Comparison of ENCODE assay signal across 16 cellular contexts in the genomic region with DNA sequence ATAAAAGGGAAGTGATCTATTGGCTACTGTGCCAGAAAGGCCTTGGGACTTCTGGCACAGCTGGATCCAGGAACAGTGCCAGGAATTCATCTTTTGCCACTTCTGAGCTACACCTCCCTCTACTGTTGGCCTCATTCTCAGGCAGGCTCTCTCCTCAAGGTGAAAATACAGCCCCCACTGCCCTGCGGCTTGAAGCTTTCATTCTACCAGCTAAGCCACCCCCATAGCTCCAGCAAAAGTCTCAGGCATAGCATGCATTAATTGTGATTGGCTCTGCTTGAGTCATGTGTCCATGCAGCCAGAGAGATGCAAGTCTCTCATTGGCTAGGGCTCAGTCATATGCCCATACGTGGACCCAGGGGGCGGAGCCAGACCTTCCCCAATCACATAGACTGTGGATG.
DNase-seq lines count a peak whose midpoint lies in the region; TF ChIP-seq lines count a peak whose summit lies in the region.
"Had no signal": no experiment of that assay in that cellular context is flagged by ENCODE, and none has a peak within 500 bp of the region (broad histone marks: within the 10 kb centered on the region; RNA-seq: fewer than 3 reads in every experiment).

No MANE protein-coding gene starts in this region.

- POLR2A ChIA-PET in SK-N-SH (lab: Yijun Ruan, JAX), result no interaction called here
- POLR2A ChIA-PET in activated CD4-positive, alpha-beta T cell treated with anti-CD3 and anti-CD28 coated beads, Interleukin-2, amount 10 ng/mL, durations not matched to agents 7 days and 5 days (lab: Charles Lee), result no interaction called here

- no peak overlapping the region for H3K27ac Mint-ChIP-seq in activated CD4-positive, alpha-beta T cell treated with anti-CD3 and anti-CD28 coated beads, Interleukin-2, amount 10 ng/mL, durations not matched to agents 7 days and 5 days
- H3K27ac Mint-ChIP-seq: activated B cell treated with CpG ODN at 0.5 μM for 24 hours; CD8-positive, alpha-beta T cell; nephron progenitor cell had no signal

- H3K4me3 Mint-ChIP-seq in activated CD4-positive, alpha-beta T cell treated with anti-CD3 and anti-CD28 coated beads, Interleukin-2, amount 10 ng/mL, durations not matched to agents 7 days and 5 days, result no peak overlapping the region
- H3K4me3 Mint-ChIP-seq: activated B cell treated with CpG ODN at 0.5 μM for 24 hours; CD8-positive, alpha-beta T cell; nephron progenitor cell had no signal

- H4K20me1 ChIP-seq in SK-N-SH (ENCODE audit: insufficient read depth), result no peaks in the 10 kb centered on the region

- TF ChIP-seq CTCF in SK-N-SH (IDR thresholded peaks at IDR 0.05), result no peak

- TF ChIP-seq EP300 in SK-N-SH (IDR thresholded peaks at IDR 0.05; ENCODE audit: borderline replicate concordance in 1 of 2, low read depth in 1 of 2, low read length in 1 of 2), result no peak

- H2AFZ ChIP-seq in SK-N-SH (ENCODE audit: low read depth), result no peak overlapping the region

- H3K4me2 ChIP-seq in SK-N-SH, result no peak overlapping the region

- H3K9ac ChIP-seq in SK-N-SH, result no peak overlapping the region

- DNase-seq in COLO829 (ENCODE audit: low spot score), result peak; percentile 62
- peak; percentile 52 for DNase-seq in NCI-H1092 (lab: John Stamatoyannopoulos, UW)
- DNase-seq in SK-N-SH, result peak; percentile 52
- DNase-seq in iris pigment epithelial cell (ENCODE audit: low read depth), result peak; percentile 5
- no peak for DNase-seq in iPS-NIHi7 (ENCODE audit: extremely low spot score)
- DNase-seq in activated T-cell treated with anti-CD3 and anti-CD28 coated beads, Interleukin-2, amount 50 U/mL, for 1 hour, result no peak
- DNase-seq in hippocampal formation (lab: John Stamatoyannopoulos, UW), result no peak
- DNase-seq in activated CD4-positive, alpha-beta T cell treated with anti-CD3 and anti-CD28 coated beads, Interleukin-2, amount 10 ng/mL, durations not matched to agents 7 days and 5 days, result no peak
- DNase-seq: activated B cell treated with CpG ODN at 0.5 μM for 24 hours; CD8-positive, alpha-beta T cell; effector CD4-positive, alpha-beta T cell; Kasumi-1; NCI-H82; nephron progenitor cell; small intestine had no signal

- H3K27me3 ChIP-seq in SK-N-SH (ENCODE audit: insufficient read depth), result no peaks in the 10 kb centered on the region

- H3K4me1 ChIP-seq in SK-N-SH (ENCODE audit: control insufficient read depth in 1 of 2, insufficient read depth in 2 of 2, low read depth in 1 of 2, low read length in 1 of 2), result peaks cover 0 to 11% of the 10 kb centered on the region in 2 experiments; a peak in 1 of 4 replicates
- H3K4me1 ChIP-seq: left lung had no signal

- CTCF ChIA-PET in SK-N-SH (lab: Yijun Ruan, JAX), result interaction anchor here (0.8 to 3.5 kb wide), 3 partner anchors 7 to 446 kb away, joined by 3 to 15 read pairs (median 8); no protein-coding TSS in a partner anchor
- CTCF ChIA-PET in activated CD4-positive, alpha-beta T cell treated with anti-CD3 and anti-CD28 coated beads, Interleukin-2, amount 10 ng/mL, durations not matched to agents 7 days and 5 days (lab: Charles Lee), result interaction anchor here (1.3 kb wide), 1 partner anchor 9 kb away, joined by 3 read pairs; no protein-coding TSS in a partner anchor

- 32% methylated on average over 3 of the region's 3 CpGs for WGBS in SK-N-SH (ENCODE audit: low lambda C conversion rate)

- no peak overlapping the region for H3K27ac ChIP-seq in SK-N-SH (ENCODE audit: low read depth in 2 of 2, low read length in 1 of 2)
- H3K27ac ChIP-seq: left lung had no signal

- H3K4me3 ChIP-seq in SK-N-SH (ENCODE audit: low read depth in 2 of 2, low read length in 1 of 2), result no peak overlapping the region
- H3K4me3 ChIP-seq: left lung had no signal

- H3F3A ChIP-seq in SK-N-SH (replicated peaks; ENCODE audit: insufficient read depth), result no peaks in the 10 kb centered on the region

- no peaks in the 10 kb centered on the region for H3K36me3 ChIP-seq in SK-N-SH (replicated peaks in 1 of 2; ENCODE audit: control insufficient read depth in 1 of 2, insufficient read depth in 2 of 2, low read length in 1 of 2)
- H3K36me3 ChIP-seq: left lung had no signal

- H3K79me2 ChIP-seq in SK-N-SH (ENCODE audit: insufficient read depth), result no peaks in the 10 kb centered on the region

- H3K9me3 Mint-ChIP-seq in activated CD4-positive, alpha-beta T cell treated with anti-CD3 and anti-CD28 coated beads, Interleukin-2, amount 10 ng/mL, durations not matched to agents 7 days and 5 days, result no peaks in the 10 kb centered on the region
- H3K9me3 Mint-ChIP-seq: activated B cell treated with CpG ODN at 0.5 μM for 24 hours; CD8-positive, alpha-beta T cell; nephron progenitor cell had no signal

- no peaks in the 10 kb centered on the region for H3K4me1 Mint-ChIP-seq in activated CD4-positive, alpha-beta T cell treated with anti-CD3 and anti-CD28 coated beads, Interleukin-2, amount 10 ng/mL, durations not matched to agents 7 days and 5 days
- H3K4me1 Mint-ChIP-seq: activated B cell treated with CpG ODN at 0.5 μM for 24 hours had no signal

- H3K9me2 ChIP-seq in SK-N-SH, result no peaks in the 10 kb centered on the region

- TF ChIP-seq RAD21 in SK-N-SH (IDR thresholded peaks at IDR 0.05; ENCODE audit: low read length), result peak; percentile 44

- peaks cover under 1% of the 10 kb centered on the region for H3K27me3 Mint-ChIP-seq in activated CD4-positive, alpha-beta T cell treated with anti-CD3 and anti-CD28 coated beads, Interleukin-2, amount 10 ng/mL, durations not matched to agents 7 days and 5 days

- H3K9me3 ChIP-seq in SK-N-SH, result no peaks in the 10 kb centered on the region
- H3K9me3 ChIP-seq: left lung had no signal

- H3K36me3 Mint-ChIP-seq in activated CD4-positive, alpha-beta T cell treated with anti-CD3 and anti-CD28 coated beads, Interleukin-2, amount 10 ng/mL, durations not matched to agents 7 days and 5 days (ENCODE audit: low read depth), result no peaks in the 10 kb centered on the region
- H3K36me3 Mint-ChIP-seq: CD8-positive, alpha-beta T cell had no signal

TF ChIP-seq in SK-N-SH, 30 proteins besides CTCF, POLR2A, EP300 and RAD21:
- TF ChIP-seq, protein P1, sequence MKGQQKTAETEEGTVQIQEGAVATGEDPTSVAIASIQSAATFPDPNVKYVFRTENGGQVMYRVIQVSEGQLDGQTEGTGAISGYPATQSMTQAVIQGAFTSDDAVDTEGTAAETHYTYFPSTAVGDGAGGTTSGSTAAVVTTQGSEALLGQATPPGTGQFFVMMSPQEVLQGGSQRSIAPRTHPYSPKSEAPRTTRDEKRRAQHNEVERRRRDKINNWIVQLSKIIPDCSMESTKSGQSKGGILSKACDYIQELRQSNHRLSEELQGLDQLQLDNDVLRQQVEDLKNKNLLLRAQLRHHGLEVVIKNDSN (IDR thresholded peaks at IDR 0.05; ENCODE audit: borderline replicate concordance, low read depth), result peak; percentile 39; the same call in 1 of the 2 replicates
- peak; percentile 5; the same call in 1 of the 2 replicates for TF ChIP-seq SMC3 (IDR thresholded peaks at IDR 0.05; ENCODE audit: low read depth, low read length)
- TF ChIP-seq, protein P2, sequence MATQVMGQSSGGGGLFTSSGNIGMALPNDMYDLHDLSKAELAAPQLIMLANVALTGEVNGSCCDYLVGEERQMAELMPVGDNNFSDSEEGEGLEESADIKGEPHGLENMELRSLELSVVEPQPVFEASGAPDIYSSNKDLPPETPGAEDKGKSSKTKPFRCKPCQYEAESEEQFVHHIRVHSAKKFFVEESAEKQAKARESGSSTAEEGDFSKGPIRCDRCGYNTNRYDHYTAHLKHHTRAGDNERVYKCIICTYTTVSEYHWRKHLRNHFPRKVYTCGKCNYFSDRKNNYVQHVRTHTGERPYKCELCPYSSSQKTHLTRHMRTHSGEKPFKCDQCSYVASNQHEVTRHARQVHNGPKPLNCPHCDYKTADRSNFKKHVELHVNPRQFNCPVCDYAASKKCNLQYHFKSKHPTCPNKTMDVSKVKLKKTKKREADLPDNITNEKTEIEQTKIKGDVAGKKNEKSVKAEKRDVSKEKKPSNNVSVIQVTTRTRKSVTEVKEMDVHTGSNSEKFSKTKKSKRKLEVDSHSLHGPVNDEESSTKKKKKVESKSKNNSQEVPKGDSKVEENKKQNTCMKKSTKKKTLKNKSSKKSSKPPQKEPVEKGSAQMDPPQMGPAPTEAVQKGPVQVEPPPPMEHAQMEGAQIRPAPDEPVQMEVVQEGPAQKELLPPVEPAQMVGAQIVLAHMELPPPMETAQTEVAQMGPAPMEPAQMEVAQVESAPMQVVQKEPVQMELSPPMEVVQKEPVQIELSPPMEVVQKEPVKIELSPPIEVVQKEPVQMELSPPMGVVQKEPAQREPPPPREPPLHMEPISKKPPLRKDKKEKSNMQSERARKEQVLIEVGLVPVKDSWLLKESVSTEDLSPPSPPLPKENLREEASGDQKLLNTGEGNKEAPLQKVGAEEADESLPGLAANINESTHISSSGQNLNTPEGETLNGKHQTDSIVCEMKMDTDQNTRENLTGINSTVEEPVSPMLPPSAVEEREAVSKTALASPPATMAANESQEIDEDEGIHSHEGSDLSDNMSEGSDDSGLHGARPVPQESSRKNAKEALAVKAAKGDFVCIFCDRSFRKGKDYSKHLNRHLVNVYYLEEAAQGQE (IDR thresholded peaks at IDR 0.05; ENCODE audit: low read depth, low read length), result no peak

Comparison
In these comparisons a context has a peak if more than half of its experiments do, and no peak if none do; other contexts are left out.
1. DNase-seq: peak in COLO829 (single experiment), NCI-H1092 (single experiment), SK-N-SH (single experiment) and iris pigment epithelial cell (single experiment); none in iPS-NIHi7 (single experiment), activated T-cell treated with anti-CD3 and anti-CD28 coated beads, Interleukin-2, amount 50 U/mL, for 1 hour (single experiment), hippocampal formation (0 of 2) and activated CD4-positive, alpha-beta T cell treated with anti-CD3 and anti-CD28 coated beads, Interleukin-2, amount 10 ng/mL, durations not matched to agents 7 days and 5 days (single experiment).